In genomic region chr5:150161242-150162141, GRCh38 we compare ENCODE assay signal across 8 cellular contexts. TPM values are rescaled to one million over a fixed set of nuclear protein-coding genes. Genes with fewer than 3 reads are reported as not detected.
DNase-seq lines count a peak whose midpoint lies in the region; ATAC-seq and TF ChIP-seq lines count a peak whose summit lies in the region.

No MANE protein-coding gene starts in this region.

- DNase-seq in NCI-H1436 (lab: John Stamatoyannopoulos, UW) (peak; percentile 69), NCI-H1436 treated with DMSO at 0.1 percent for 48 hours (lab: John Stamatoyannopoulos, UW) (no peak), NCI-H2227 treated with DMSO at 0.1 percent for 48 hours (lab: John Stamatoyannopoulos, UW) (peak; percentile 33), cerebellar cortex (ENCODE audit: low spot score) (peak; percentile 89), left lung (peak; percentile 70 to 93)
- DNase-seq in activated CD4-positive, alpha-beta T cell treated with anti-CD3 and anti-CD28 coated beads for 24 hours (ENCODE audit: low read depth in 2 of 2): peak; percentile 67 to 69
- peak; percentile 68 to 91 for DNase-seq in stimulated activated CD4-positive, alpha-beta T cell treated with anti-CD3 and anti-CD28 coated beads, Interleukin-4, amount 100 ng/mL, for 48 hours (ENCODE audit: low read depth in 2 of 2)

- no peak overlapping the region for H3K27ac ChIP-seq in left lung

- TF ChIP-seq CTCF in left lung (IDR thresholded peaks at IDR 0.05): peak; percentile 86 to 92

- no peak overlapping the region for H3K4me3 ChIP-seq in left lung

- peaks cover 0 to 2% of the 10 kb centered on the region in 2 donors for H3K4me1 ChIP-seq in left lung

- intact Hi-C loops in left lung (cut with DNase I): loop anchor here in 1 of 2 donors (5.0 kb wide), 1 partner anchor 56 kb away; no protein-coding TSS in a partner anchor

- H3K27me3 ChIP-seq in left lung: peaks cover 0 to 24% of the 10 kb centered on the region in 2 donors

- no peaks in the 10 kb centered on the region for H3K9me3 ChIP-seq in left lung

- H3K36me3 ChIP-seq in left lung: no peaks in the 10 kb centered on the region

- peak; percentile 69 for ATAC-seq in HG02943 (IDR thresholded peaks at IDR 0.05; ENCODE audit: low read depth, unreplicated experiment)
- ATAC-seq in left lung: peak; percentile 87

RNA-seq across cellular contexts. Expression of gene CDX1, which starts 5.1 kb away (rescaled TPM):
- total RNA-seq in left lung: under 1 TPM in 1 of 2 donors, not detected in 1; 0.52 TPM

RNA-seq across cellular contexts. Expression of gene PDGFRB, which starts 5.8 kb away (rescaled TPM):
- 100 to 1,000 TPM; 129 TPM for total RNA-seq in left lung

RNA-seq across cellular contexts. Expression of gene SLC6A7, which starts 28.4 kb away (rescaled TPM):
- not detected for total RNA-seq in left lung
